ENCODE assay signal across 1 cellular context in genomic region chr12:102155206-102155605, GRCh38. TPM values are rescaled to one million over a fixed set of nuclear protein-coding genes. Genes with fewer than 3 reads are reported as not detected.
"Had no signal": no experiment of that assay in that cellular context is flagged by ENCODE, and none has a peak within 500 bp of the region (broad histone marks: within the 10 kb centered on the region; RNA-seq: fewer than 3 reads in every experiment).

No MANE protein-coding gene starts in this region.

RNA-seq across cellular contexts. Expression of gene PMCH, which starts 42.4 kb away (rescaled TPM):
- total RNA-seq: GM12878 had no signal
